In the genomic region with DNA sequence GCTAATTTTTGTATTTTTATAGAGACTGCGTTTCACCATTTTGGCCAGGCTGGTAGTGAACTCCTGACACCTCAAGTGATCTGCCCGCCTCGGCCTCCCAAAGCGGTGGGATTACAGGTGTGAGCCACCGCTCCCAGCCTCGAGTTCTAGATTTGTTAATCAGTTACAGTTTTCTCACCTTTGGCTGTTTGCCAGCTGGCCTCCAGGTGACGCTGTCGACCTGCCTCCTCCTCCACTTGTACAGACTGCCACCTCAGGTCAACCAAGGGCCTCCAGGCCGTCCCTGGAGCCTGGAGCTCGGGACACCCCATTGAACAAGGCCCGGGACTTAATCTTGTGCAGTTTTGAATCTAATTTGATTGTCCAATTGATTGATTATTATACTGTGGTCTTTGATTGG, we compare ENCODE assay signal across 1 cellular context.
TF ChIP-seq lines count a peak whose summit lies in the region.

No MANE protein-coding gene starts in this region.

TF ChIP-seq in K562, 482 proteins besides CTCF, POLR2A, EP300 and RAD21:
- peak; percentile 90 for TF ChIP-seq NFIC (IDR thresholded peaks at IDR 0.05)
- no peak for TF ChIP-seq HMGXB4 (CRISPR knock-in tag; IDR thresholded peaks at IDR 0.05)
- TF ChIP-seq ZNF384 (IDR thresholded peaks at IDR 0.05; ENCODE audit: low read depth, low read length) = peak; percentile 11; the same call in 1 of the 2 replicates
- TF ChIP-seq NFIX (CRISPR knock-in tag; IDR thresholded peaks at IDR 0.05; ENCODE audit: low read depth) = peak; percentile 44
